ENCODE assay signal across 29 cellular contexts in the genomic region with DNA sequence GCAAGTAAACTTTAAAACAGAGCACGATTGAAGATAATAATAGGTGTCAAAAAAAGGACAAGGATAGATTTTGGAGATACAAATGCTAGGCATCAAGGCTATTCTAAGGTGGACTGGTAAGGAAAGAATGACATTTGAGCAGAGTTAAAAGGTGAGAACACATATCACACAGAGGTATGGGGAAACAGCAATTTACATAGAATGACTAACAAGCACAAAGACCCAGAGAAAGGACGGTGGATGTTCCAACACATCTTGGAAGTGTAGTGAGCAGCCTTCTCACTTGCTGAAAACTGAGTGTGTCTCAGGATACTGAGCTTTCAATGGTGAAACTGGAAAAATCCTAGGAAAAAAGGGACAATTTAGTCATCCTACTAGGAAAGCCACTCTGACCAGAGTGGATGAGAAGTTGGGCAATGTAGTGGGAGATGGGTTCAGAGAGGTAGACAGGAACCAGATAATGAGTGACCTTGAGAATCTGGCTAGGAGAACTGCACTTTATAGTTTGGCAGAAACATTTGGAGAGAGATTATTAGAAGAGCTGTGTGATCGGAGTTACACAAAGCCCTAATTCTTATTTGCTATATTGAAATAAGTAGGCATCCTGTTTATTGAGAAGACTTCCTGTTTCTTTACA.
DNase-seq lines count a peak whose midpoint lies in the region; ATAC-seq, FAIRE-seq and TF ChIP-seq lines count a peak whose summit lies in the region.
"Had no signal": no experiment of that assay in that cellular context is flagged by ENCODE, and none has a peak within 500 bp of the region (broad histone marks: within the 10 kb centered on the region; RNA-seq: fewer than 3 reads in every experiment).

No MANE protein-coding gene starts in this region.

- H3K79me1 ChIP-seq in IMR-90 (ENCODE audit: low read depth in 1 of 2, low read length in 2 of 2): peaks cover 18 to 31% of the 10 kb centered on the region in 2 experiments; a peak in 3 of 4 replicates
- no peaks in the 10 kb centered on the region for H3K79me1 ChIP-seq in mesenchymal stem cell (replicated peaks; ENCODE audit: low read length, poor library complexity, severe bottlenecking)

- TF ChIP-seq RAD21 in A549 (conservative IDR thresholded peaks at IDR 0.05 in 1 of 2, IDR thresholded peaks at IDR 0.05 in 1 of 2): no peak
- no peak for TF ChIP-seq RAD21 in IMR-90 (IDR thresholded peaks at IDR 0.05; ENCODE audit: low read length)

- TF ChIP-seq POLR2A in A549 (IDR thresholded peaks at IDR 0.05; ENCODE audit: low read length): no peak
- no peak for TF ChIP-seq POLR2A in IMR-90 (IDR thresholded peaks at IDR 0.05; ENCODE audit: low read depth, low read length)

- H2BK15ac ChIP-seq in IMR-90 (ENCODE audit: low read depth, low read length) (peak overlapping the region; percentile 68), mesenchymal stem cell (ENCODE audit: low read depth, poor library complexity, severe bottlenecking) (no peak overlapping the region)

- WGBS in A549 (ENCODE audit: missing lambda C conversion rate): 53% methylated on average over 3 of the region's 3 CpGs
- WGBS in IMR-90 (ENCODE audit: extremely low coverage in 2 of 2, insufficient read length in 1 of 2), 2 experiments: no CpG with 5 or more reads among the region's 3 CpGs
- 63% methylated on average over 2 of the region's 3 CpGs for WGBS in mesenchymal stem cell

- H4K8ac ChIP-seq in IMR-90 (ENCODE audit: low read depth in 2 of 2, low read length in 2 of 2): peak overlapping the region; percentile 91 to 100
- H4K8ac ChIP-seq in mesenchymal stem cell (ENCODE audit: low read length): no peak overlapping the region

- peak overlapping the region in 1 of 2 experiments; percentile 83 for H2BK12ac ChIP-seq in mesenchymal stem cell (ENCODE audit: low read length in 2 of 2)

- H3K27ac ChIP-seq in A549: peak overlapping the region in 1 of 2 experiments; percentile 41; a peak in 1 of 6 replicates
- peak overlapping the region; percentile 76 for H3K27ac ChIP-seq in IMR-90 (ENCODE audit: insufficient read depth, low read length)
- H3K27ac ChIP-seq in mesenchymal stem cell (ENCODE audit: low read length, poor library complexity, severe bottlenecking): peak overlapping the region; percentile 30
- H3K27ac ChIP-seq: breast epithelium, colonic mucosa, gastroesophageal sphincter, left lung, tibial nerve, WERI-Rb-1 had no signal

- ATAC-seq in A549: no peak
- ATAC-seq in IMR-90 (ENCODE audit: low read depth): no peak
- ATAC-seq in HG02852 (IDR thresholded peaks at IDR 0.05; ENCODE audit: unreplicated experiment): no peak
- ATAC-seq: activated naive CD8-positive, alpha-beta T cell treated with anti-CD3 and anti-CD28 coated beads, Interleukin-2, amount 50 U/mL, for 24 hours; effector memory CD8-positive, alpha-beta T cell; esophagus mucosa; gastroesophageal sphincter; HCT116; left lung had no signal

- H2BK5ac ChIP-seq in IMR-90 (ENCODE audit: low read depth, low read length, poor library complexity, severe bottlenecking) (peak overlapping the region; percentile 100), mesenchymal stem cell (ENCODE audit: low read depth, low read length, poor library complexity, severe bottlenecking) (peak overlapping the region; percentile 3)

- H4K5ac ChIP-seq in IMR-90 (ENCODE audit: low read depth, low read length): peak overlapping the region; percentile 100

- H3K27me3 ChIP-seq in IMR-90 (ENCODE audit: control insufficient read depth, insufficient read depth, low read length) (no peaks in the 10 kb centered on the region), mesenchymal stem cell (ENCODE audit: control insufficient read depth in 1 of 2, insufficient read depth in 1 of 2, low read length in 2 of 2) (no peaks in the 10 kb centered on the region)
- H3K27me3 ChIP-seq: breast epithelium, colonic mucosa, gastroesophageal sphincter, left lung, tibial nerve had no signal

- H2BK120ac ChIP-seq in IMR-90 (ENCODE audit: low read depth, low read length) (peak overlapping the region; percentile 100), mesenchymal stem cell (ENCODE audit: low read depth, low read length) (no peak overlapping the region)

- TF ChIP-seq EP300 in A549 (IDR thresholded peaks at IDR 0.05): no peak

- H3K9me1 ChIP-seq in IMR-90 (ENCODE audit: insufficient read depth, low read length): peaks cover 5% of the 10 kb centered on the region; the same call in 1 of the 2 replicates

- H3K9ac ChIP-seq in IMR-90 (ENCODE audit: low read depth, low read length) (peak overlapping the region; percentile 42; the same call in 1 of the 2 replicates), mesenchymal stem cell (ENCODE audit: low read length) (peak overlapping the region; percentile 69)

- H3K56ac ChIP-seq in IMR-90 (ENCODE audit: extremely low read depth, insufficient read depth, low read length): peak overlapping the region; percentile 88

- no peak overlapping the region for H3K4me3 ChIP-seq in A549
- no peak overlapping the region for H3K4me3 ChIP-seq in IMR-90 (ENCODE audit: insufficient read depth, low read depth, low read length)
- H3K4me3 ChIP-seq in epithelial cell of esophagus (ENCODE audit: low read length): no peak overlapping the region
- H3K4me3 ChIP-seq in mesenchymal stem cell (ENCODE audit: insufficient read depth in 1 of 2, low read depth in 1 of 2, low read length in 2 of 2): no peak overlapping the region
- H3K4me3 ChIP-seq: breast epithelium, colonic mucosa, gastroesophageal sphincter, left lung, tibial nerve had no signal

- DNase-seq in A549 (ENCODE audit: low read depth in 1 of 2, low spot score in 1 of 2) (no peak), IMR-90 (peak; percentile 49), epithelial cell of esophagus (ENCODE audit: low read depth) (peak; percentile 84), mesenchymal stem cell (no peak), NCI-H2171 (lab: John Stamatoyannopoulos, UW) (no peak), DMS53 treated with DMSO at 0.1 percent for 48 hours (lab: John Stamatoyannopoulos, UW; ENCODE audit: unreplicated experiment) (no peak), EL (no peak)
- DNase-seq: activated CD4-positive, alpha-beta T cell treated with anti-CD3 and anti-CD28 coated beads for 48 hours; activated gamma-delta T cell treated with Interleukin-2 at 50 U/mL for 16 hours; activated naive CD8-positive, alpha-beta T cell treated with anti-CD3 and anti-CD28 coated beads, Interleukin-2, amount 50 U/mL, for 24 hours; activated T-cell treated with anti-CD3 and anti-CD28 coated beads, Interleukin-2, amount 50 U/mL, for 1 hour; colonic mucosa; effector memory CD8-positive, alpha-beta T cell; GF-D8; hippocampal formation; left lung; naive B cell; NCI-H1436 treated with DMSO at 0.1 percent for 48 hours; NCI-H446 treated with DMSO at 0.1 percent for 48 hours; occipital lobe; stimulated activated CD4-positive, alpha-beta T cell treated with anti-CD3 and anti-CD28 coated beads, Interleukin-2, amount 100 ng/mL, for 24 hours; WERI-Rb-1 had no signal

- intact Hi-C loops in IMR-90 (cut with micrococcal nuclease): no loop called here

- FAIRE-seq in A549 (lab: Jason Lieb, UNC): peak; percentile 13
- FAIRE-seq: GM19239 had no signal

- TF ChIP-seq CTCF in A549 (IDR thresholded peaks at IDR 0.05): no peak
- no peak for TF ChIP-seq CTCF in IMR-90 (conservative IDR thresholded peaks at IDR 0.05; ENCODE audit: low read depth, low read length)
- TF ChIP-seq CTCF in epithelial cell of esophagus (IDR thresholded peaks at IDR 0.05; ENCODE audit: insufficient read depth, low read depth, low read length, missing control alignments): no peak

- peak overlapping the region; percentile 99 for H4K91ac ChIP-seq in IMR-90 (ENCODE audit: insufficient read depth, low read depth, low read length)
- no peak overlapping the region for H4K91ac ChIP-seq in mesenchymal stem cell (ENCODE audit: low read length)

- POLR2A ChIA-PET in A549 (lab: Yijun Ruan, JAX): no interaction called here
- POLR2A ChIA-PET in IMR-90 (lab: Charles Lee; ENCODE audit: unreplicated experiment): no interaction called here

- peak overlapping the region; percentile 99 for H3K14ac ChIP-seq in IMR-90 (replicated peaks; ENCODE audit: low read depth, low read length)
- no peak overlapping the region for H3K14ac ChIP-seq in mesenchymal stem cell (ENCODE audit: low read length in 2 of 2)

- H3K18ac ChIP-seq in IMR-90 (ENCODE audit: low read depth, low read length) (peak overlapping the region; percentile 100), mesenchymal stem cell (ENCODE audit: low read depth in 1 of 2, low read length in 2 of 2) (no peak overlapping the region)

- peak overlapping the region; percentile 100 for H3K23ac ChIP-seq in IMR-90 (ENCODE audit: low read depth, low read length)
- no peak overlapping the region for H3K23ac ChIP-seq in mesenchymal stem cell (ENCODE audit: low read length in 2 of 2)

- dilution Hi-C loops in IMR-90 (cut with HindIII; ENCODE audit: low sequenced_read_pairs, unreplicated experiment): no loop called here

- H2AK5ac ChIP-seq in IMR-90 (ENCODE audit: low read depth, low read length) (peak overlapping the region; percentile 96), mesenchymal stem cell (ENCODE audit: low read length, severe bottlenecking) (peak overlapping the region; percentile 83)

- no TSS peak for BruUV-seq in IMR-90 (replicated peaks; lab: Mats Ljungman, UMichigan)

- H4K20me1 ChIP-seq in IMR-90 (ENCODE audit: insufficient read depth, low read length): no peaks in the 10 kb centered on the region

- H3K4ac ChIP-seq in IMR-90 (ENCODE audit: low read depth, low read length) (peak overlapping the region; percentile 100), mesenchymal stem cell (ENCODE audit: low read depth in 1 of 2, low read length in 2 of 2) (no peak overlapping the region)

- no peaks in the 10 kb centered on the region for H3K9me3 ChIP-seq in A549
- H3K9me3 ChIP-seq in IMR-90 (ENCODE audit: control insufficient read depth, insufficient read depth, low read length): no peaks in the 10 kb centered on the region
- H3K9me3 ChIP-seq in mesenchymal stem cell (ENCODE audit: control insufficient read depth, low read length): no peaks in the 10 kb centered on the region
- H3K9me3 ChIP-seq: breast epithelium, colonic mucosa, gastroesophageal sphincter, left lung, tibial nerve had no signal

- CTCF ChIA-PET in A549 (lab: Yijun Ruan, JAX) (interaction anchor here (1.1 kb wide), 1 partner anchor 11 kb away, joined by 3 read pairs; no protein-coding TSS in a partner anchor), IMR-90 (lab: Yijun Ruan, JAX) (interaction anchor here (0.6 kb wide), 1 partner anchor 793 kb away, joined by 3 read pairs; no protein-coding TSS in a partner anchor)

- 0 out of 3 replicates have a peak, but pooled peaks cover 6% of the 10 kb centered on the region for H3K4me1 ChIP-seq in A549
- H3K4me1 ChIP-seq in IMR-90 (ENCODE audit: control insufficient read depth, insufficient read depth, low read length): peaks cover 14% of the 10 kb centered on the region
- H3K4me1 ChIP-seq in mesenchymal stem cell (ENCODE audit: control insufficient read depth, insufficient read depth, low read depth, low read length): no peaks in the 10 kb centered on the region
- H3K4me1 ChIP-seq: breast epithelium, colonic mucosa, gastroesophageal sphincter, left lung, tibial nerve had no signal

- in situ Hi-C loops in IMR-90 (cut with MboI; ENCODE audit: low sequenced_read_pairs): no loop called here

- H2AFZ ChIP-seq in IMR-90 (replicated peaks; ENCODE audit: low read length, poor library complexity) (no peak overlapping the region), mesenchymal stem cell (ENCODE audit: low read depth, low read length) (no peak overlapping the region)

- H2BK20ac ChIP-seq in IMR-90 (ENCODE audit: low read depth, low read length): peak overlapping the region; percentile 100

- H3K4me2 ChIP-seq in A549 (no peak overlapping the region), IMR-90 (ENCODE audit: low read depth, low read length) (peak overlapping the region; percentile 21; the same call in 1 of the 2 replicates), mesenchymal stem cell (ENCODE audit: low read length, poor library complexity, severe bottlenecking) (no peak overlapping the region)

- H2AK9ac ChIP-seq in IMR-90 (replicated peaks; ENCODE audit: low read depth, low read length, poor library complexity): peak overlapping the region; percentile 34

- H3K36me3 ChIP-seq in IMR-90 (ENCODE audit: control insufficient read depth, insufficient read depth, low read length) (no peaks in the 10 kb centered on the region), mesenchymal stem cell (ENCODE audit: control insufficient read depth in 1 of 2, insufficient read depth in 2 of 2, low read depth in 1 of 2, low read length in 2 of 2) (no peaks in the 10 kb centered on the region)
- H3K36me3 ChIP-seq: breast epithelium, colonic mucosa, gastroesophageal sphincter, left lung, tibial nerve, WERI-Rb-1 had no signal

Comparison
In these comparisons a context has a peak if more than half of its experiments do, and no peak if none do; other contexts are left out.
1. DNase-seq: peak in IMR-90 (single experiment) and epithelial cell of esophagus (single experiment); none in A549 (0 of 2), mesenchymal stem cell (single experiment), NCI-H2171 (single experiment), DMS53 treated with DMSO at 0.1 percent for 48 hours (single experiment) and EL (single experiment).